Comparison of ENCODE assay signal across 2 cellular contexts in the genomic region with DNA sequence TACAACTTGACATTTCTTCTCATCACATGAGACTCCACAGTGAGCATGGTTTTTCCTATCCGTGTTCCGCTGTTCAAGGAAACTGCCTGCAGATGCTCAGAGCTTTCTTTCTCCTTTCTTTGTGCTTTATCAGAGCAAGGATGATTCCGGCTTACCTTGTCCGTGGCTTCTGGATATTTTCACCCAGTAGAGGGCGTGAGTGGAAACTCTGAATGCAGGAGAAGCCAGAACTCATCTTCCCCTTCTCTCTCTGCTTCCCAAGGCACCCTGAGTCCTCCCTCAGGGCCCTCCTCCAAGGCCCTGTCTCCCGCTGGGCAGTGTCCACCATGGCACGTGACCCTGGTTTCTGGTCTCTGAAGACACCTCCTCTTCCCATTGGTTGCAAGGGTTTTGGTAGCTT.
TF ChIP-seq lines count a peak whose summit lies in the region.

No MANE protein-coding gene starts in this region.

TF ChIP-seq in HepG2, 621 proteins besides CTCF, POLR2A, EP300 and RAD21:
- TF ChIP-seq, protein P1, sequence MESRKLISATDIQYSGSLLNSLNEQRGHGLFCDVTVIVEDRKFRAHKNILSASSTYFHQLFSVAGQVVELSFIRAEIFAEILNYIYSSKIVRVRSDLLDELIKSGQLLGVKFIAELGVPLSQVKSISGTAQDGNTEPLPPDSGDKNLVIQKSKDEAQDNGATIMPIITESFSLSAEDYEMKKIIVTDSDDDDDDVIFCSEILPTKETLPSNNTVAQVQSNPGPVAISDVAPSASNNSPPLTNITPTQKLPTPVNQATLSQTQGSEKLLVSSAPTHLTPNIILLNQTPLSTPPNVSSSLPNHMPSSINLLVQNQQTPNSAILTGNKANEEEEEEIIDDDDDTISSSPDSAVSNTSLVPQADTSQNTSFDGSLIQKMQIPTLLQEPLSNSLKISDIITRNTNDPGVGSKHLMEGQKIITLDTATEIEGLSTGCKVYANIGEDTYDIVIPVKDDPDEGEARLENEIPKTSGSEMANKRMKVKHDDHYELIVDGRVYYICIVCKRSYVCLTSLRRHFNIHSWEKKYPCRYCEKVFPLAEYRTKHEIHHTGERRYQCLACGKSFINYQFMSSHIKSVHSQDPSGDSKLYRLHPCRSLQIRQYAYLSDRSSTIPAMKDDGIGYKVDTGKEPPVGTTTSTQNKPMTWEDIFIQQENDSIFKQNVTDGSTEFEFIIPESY (CRISPR knock-in tag; IDR thresholded peaks at IDR 0.05): no peak
- TF ChIP-seq ZNF850 (CRISPR knock-in tag; conservative IDR thresholded peaks at IDR 0.05) (no peak), EZH2 (conservative IDR thresholded peaks at IDR 0.05; ENCODE audit: low read depth, low read length) (no peak), ZSCAN12 (CRISPR knock-in tag; IDR thresholded peaks at IDR 0.05) (no peak), ZNF501 (CRISPR knock-in tag; IDR thresholded peaks at IDR 0.05) (no peak), CENPX (CRISPR knock-in tag; IDR thresholded peaks at IDR 0.05) (no peak), MAF1 (CRISPR knock-in tag; IDR thresholded peaks at IDR 0.05; ENCODE audit: borderline replicate concordance) (no peak), THYN1 (CRISPR knock-in tag; IDR thresholded peaks at IDR 0.05; ENCODE audit: borderline replicate concordance, low read depth) (no peak), TBP (CRISPR knock-in tag; IDR thresholded peaks at IDR 0.05) (no peak), ZNF142 (CRISPR knock-in tag; IDR thresholded peaks at IDR 0.05) (no peak)

TF ChIP-seq in H1, 55 proteins besides CTCF, POLR2A, EP300 and RAD21:
- TF ChIP-seq BCL11A (IDR thresholded peaks at IDR 0.05; ENCODE audit: low read depth in 2 of 2, low read length in 2 of 2) (no peak), SIX5 (IDR thresholded peaks at IDR 0.05; ENCODE audit: low read depth, low read length) (no peak)
- TF ChIP-seq, protein P2, sequence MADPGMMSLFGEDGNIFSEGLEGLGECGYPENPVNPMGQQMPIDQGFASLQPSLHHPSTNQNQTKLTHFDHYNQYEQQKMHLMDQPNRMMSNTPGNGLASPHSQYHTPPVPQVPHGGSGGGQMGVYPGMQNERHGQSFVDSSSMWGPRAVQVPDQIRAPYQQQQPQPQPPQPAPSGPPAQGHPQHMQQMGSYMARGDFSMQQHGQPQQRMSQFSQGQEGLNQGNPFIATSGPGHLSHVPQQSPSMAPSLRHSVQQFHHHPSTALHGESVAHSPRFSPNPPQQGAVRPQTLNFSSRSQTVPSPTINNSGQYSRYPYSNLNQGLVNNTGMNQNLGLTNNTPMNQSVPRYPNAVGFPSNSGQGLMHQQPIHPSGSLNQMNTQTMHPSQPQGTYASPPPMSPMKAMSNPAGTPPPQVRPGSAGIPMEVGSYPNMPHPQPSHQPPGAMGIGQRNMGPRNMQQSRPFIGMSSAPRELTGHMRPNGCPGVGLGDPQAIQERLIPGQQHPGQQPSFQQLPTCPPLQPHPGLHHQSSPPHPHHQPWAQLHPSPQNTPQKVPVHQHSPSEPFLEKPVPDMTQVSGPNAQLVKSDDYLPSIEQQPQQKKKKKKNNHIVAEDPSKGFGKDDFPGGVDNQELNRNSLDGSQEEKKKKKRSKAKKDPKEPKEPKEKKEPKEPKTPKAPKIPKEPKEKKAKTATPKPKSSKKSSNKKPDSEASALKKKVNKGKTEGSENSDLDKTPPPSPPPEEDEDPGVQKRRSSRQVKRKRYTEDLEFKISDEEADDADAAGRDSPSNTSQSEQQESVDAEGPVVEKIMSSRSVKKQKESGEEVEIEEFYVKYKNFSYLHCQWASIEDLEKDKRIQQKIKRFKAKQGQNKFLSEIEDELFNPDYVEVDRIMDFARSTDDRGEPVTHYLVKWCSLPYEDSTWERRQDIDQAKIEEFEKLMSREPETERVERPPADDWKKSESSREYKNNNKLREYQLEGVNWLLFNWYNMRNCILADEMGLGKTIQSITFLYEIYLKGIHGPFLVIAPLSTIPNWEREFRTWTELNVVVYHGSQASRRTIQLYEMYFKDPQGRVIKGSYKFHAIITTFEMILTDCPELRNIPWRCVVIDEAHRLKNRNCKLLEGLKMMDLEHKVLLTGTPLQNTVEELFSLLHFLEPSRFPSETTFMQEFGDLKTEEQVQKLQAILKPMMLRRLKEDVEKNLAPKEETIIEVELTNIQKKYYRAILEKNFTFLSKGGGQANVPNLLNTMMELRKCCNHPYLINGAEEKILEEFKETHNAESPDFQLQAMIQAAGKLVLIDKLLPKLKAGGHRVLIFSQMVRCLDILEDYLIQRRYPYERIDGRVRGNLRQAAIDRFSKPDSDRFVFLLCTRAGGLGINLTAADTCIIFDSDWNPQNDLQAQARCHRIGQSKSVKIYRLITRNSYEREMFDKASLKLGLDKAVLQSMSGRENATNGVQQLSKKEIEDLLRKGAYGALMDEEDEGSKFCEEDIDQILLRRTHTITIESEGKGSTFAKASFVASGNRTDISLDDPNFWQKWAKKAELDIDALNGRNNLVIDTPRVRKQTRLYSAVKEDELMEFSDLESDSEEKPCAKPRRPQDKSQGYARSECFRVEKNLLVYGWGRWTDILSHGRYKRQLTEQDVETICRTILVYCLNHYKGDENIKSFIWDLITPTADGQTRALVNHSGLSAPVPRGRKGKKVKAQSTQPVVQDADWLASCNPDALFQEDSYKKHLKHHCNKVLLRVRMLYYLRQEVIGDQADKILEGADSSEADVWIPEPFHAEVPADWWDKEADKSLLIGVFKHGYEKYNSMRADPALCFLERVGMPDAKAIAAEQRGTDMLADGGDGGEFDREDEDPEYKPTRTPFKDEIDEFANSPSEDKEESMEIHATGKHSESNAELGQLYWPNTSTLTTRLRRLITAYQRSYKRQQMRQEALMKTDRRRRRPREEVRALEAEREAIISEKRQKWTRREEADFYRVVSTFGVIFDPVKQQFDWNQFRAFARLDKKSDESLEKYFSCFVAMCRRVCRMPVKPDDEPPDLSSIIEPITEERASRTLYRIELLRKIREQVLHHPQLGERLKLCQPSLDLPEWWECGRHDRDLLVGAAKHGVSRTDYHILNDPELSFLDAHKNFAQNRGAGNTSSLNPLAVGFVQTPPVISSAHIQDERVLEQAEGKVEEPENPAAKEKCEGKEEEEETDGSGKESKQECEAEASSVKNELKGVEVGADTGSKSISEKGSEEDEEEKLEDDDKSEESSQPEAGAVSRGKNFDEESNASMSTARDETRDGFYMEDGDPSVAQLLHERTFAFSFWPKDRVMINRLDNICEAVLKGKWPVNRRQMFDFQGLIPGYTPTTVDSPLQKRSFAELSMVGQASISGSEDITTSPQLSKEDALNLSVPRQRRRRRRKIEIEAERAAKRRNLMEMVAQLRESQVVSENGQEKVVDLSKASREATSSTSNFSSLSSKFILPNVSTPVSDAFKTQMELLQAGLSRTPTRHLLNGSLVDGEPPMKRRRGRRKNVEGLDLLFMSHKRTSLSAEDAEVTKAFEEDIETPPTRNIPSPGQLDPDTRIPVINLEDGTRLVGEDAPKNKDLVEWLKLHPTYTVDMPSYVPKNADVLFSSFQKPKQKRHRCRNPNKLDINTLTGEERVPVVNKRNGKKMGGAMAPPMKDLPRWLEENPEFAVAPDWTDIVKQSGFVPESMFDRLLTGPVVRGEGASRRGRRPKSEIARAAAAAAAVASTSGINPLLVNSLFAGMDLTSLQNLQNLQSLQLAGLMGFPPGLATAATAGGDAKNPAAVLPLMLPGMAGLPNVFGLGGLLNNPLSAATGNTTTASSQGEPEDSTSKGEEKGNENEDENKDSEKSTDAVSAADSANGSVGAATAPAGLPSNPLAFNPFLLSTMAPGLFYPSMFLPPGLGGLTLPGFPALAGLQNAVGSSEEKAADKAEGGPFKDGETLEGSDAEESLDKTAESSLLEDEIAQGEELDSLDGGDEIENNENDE (IDR thresholded peaks at IDR 0.05; ENCODE audit: insufficient replicate concordance, low read length): no peak
